ENCODE assay signal across 2 cellular contexts in the genomic region with DNA sequence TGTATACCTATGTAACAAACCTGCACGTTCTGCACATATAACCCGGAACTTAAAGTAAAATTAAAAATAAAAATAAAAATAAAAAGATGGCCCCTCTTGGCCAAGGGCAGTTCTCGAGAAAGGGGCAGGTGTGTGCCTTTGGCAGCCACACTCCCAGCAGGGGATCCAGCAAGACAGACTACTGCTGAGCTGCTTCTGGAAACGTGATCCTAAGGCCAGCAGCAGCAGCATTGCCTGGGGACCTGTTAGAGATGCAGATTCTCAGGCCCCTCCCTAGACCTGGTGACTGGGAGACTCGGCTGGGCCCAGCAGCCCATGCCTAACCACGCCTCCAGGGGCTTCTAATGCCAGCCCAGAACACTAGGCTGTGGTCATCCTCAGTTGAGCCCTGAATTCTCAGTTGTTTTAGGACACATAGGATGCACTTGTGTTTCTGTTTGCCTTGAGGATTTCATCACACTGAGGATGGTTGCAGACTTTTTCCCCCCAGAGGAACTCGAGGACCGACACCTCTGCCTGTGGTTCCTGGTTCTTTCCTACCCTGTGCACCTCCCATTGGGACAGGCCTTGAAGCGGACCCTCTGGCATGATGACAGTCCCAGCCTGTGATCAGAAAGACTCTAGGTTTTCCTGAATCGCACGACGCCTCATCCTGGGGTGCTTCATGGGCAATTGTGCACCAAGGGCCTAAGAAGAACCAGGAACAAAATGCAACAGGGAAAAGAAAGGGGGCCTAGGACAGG.
TF ChIP-seq lines count a peak whose summit lies in the region.

No MANE protein-coding gene starts in this region.

TF ChIP-seq in HEK293, 187 proteins besides CTCF, POLR2A, EP300 and RAD21 (continued from another document):
- TF ChIP-seq SALL2 (tag by site-specific recombination; IDR thresholded peaks at IDR 0.05; ENCODE audit: borderline replicate concordance) = no peak

TF ChIP-seq in WTC11, 78 proteins besides CTCF, POLR2A, EP300 and RAD21 (continued from another document):
- TF ChIP-seq CREB1 (CRISPR knock-in tag; IDR thresholded peaks at IDR 0.05) = no peak
- no peak for TF ChIP-seq NR3C1 (CRISPR knock-in tag; conservative IDR thresholded peaks at IDR 0.05; ENCODE audit: low read depth)
- TF ChIP-seq, protein P1, sequence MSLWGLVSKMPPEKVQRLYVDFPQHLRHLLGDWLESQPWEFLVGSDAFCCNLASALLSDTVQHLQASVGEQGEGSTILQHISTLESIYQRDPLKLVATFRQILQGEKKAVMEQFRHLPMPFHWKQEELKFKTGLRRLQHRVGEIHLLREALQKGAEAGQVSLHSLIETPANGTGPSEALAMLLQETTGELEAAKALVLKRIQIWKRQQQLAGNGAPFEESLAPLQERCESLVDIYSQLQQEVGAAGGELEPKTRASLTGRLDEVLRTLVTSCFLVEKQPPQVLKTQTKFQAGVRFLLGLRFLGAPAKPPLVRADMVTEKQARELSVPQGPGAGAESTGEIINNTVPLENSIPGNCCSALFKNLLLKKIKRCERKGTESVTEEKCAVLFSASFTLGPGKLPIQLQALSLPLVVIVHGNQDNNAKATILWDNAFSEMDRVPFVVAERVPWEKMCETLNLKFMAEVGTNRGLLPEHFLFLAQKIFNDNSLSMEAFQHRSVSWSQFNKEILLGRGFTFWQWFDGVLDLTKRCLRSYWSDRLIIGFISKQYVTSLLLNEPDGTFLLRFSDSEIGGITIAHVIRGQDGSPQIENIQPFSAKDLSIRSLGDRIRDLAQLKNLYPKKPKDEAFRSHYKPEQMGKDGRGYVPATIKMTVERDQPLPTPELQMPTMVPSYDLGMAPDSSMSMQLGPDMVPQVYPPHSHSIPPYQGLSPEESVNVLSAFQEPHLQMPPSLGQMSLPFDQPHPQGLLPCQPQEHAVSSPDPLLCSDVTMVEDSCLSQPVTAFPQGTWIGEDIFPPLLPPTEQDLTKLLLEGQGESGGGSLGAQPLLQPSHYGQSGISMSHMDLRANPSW (CRISPR knock-in tag; conservative IDR thresholded peaks at IDR 0.05; ENCODE audit: low read depth) = no peak
- TF ChIP-seq, protein P2, sequence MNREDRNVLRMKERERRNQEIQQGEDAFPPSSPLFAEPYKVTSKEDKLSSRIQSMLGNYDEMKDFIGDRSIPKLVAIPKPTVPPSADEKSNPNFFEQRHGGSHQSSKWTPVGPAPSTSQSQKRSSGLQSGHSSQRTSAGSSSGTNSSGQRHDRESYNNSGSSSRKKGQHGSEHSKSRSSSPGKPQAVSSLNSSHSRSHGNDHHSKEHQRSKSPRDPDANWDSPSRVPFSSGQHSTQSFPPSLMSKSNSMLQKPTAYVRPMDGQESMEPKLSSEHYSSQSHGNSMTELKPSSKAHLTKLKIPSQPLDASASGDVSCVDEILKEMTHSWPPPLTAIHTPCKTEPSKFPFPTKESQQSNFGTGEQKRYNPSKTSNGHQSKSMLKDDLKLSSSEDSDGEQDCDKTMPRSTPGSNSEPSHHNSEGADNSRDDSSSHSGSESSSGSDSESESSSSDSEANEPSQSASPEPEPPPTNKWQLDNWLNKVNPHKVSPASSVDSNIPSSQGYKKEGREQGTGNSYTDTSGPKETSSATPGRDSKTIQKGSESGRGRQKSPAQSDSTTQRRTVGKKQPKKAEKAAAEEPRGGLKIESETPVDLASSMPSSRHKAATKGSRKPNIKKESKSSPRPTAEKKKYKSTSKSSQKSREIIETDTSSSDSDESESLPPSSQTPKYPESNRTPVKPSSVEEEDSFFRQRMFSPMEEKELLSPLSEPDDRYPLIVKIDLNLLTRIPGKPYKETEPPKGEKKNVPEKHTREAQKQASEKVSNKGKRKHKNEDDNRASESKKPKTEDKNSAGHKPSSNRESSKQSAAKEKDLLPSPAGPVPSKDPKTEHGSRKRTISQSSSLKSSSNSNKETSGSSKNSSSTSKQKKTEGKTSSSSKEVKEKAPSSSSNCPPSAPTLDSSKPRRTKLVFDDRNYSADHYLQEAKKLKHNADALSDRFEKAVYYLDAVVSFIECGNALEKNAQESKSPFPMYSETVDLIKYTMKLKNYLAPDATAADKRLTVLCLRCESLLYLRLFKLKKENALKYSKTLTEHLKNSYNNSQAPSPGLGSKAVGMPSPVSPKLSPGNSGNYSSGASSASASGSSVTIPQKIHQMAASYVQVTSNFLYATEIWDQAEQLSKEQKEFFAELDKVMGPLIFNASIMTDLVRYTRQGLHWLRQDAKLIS (CRISPR knock-in tag; IDR thresholded peaks at IDR 0.05; ENCODE audit: borderline replicate concordance) = no peak
- no peak for TF ChIP-seq ZNF423 (CRISPR knock-in tag; IDR thresholded peaks at IDR 0.05)
- no peak for TF ChIP-seq PRRX2 (CRISPR knock-in tag; IDR thresholded peaks at IDR 0.05)
- TF ChIP-seq ESRRA (CRISPR knock-in tag; IDR thresholded peaks at IDR 0.05; ENCODE audit: borderline replicate concordance) = no peak
- TF ChIP-seq FOXP1 (CRISPR knock-in tag; IDR thresholded peaks at IDR 0.05; ENCODE audit: borderline replicate concordance) = no peak
- no peak for TF ChIP-seq EMX1 (CRISPR knock-in tag; IDR thresholded peaks at IDR 0.05)
- TF ChIP-seq NFE2L1 (CRISPR knock-in tag; IDR thresholded peaks at IDR 0.05) = no peak
- TF ChIP-seq ZBTB21 (CRISPR knock-in tag; IDR thresholded peaks at IDR 0.05; ENCODE audit: borderline replicate concordance) = no peak
- TF ChIP-seq ZNF317 (CRISPR knock-in tag; IDR thresholded peaks at IDR 0.05; ENCODE audit: borderline replicate concordance, low read depth) = no peak
- no peak for TF ChIP-seq ETV6 (CRISPR knock-in tag; IDR thresholded peaks at IDR 0.05)
- no peak for TF ChIP-seq ZNF121 (CRISPR knock-in tag; IDR thresholded peaks at IDR 0.05)
- TF ChIP-seq MYBL2 (CRISPR knock-in tag; IDR thresholded peaks at IDR 0.05) = no peak
- TF ChIP-seq, protein P3, sequence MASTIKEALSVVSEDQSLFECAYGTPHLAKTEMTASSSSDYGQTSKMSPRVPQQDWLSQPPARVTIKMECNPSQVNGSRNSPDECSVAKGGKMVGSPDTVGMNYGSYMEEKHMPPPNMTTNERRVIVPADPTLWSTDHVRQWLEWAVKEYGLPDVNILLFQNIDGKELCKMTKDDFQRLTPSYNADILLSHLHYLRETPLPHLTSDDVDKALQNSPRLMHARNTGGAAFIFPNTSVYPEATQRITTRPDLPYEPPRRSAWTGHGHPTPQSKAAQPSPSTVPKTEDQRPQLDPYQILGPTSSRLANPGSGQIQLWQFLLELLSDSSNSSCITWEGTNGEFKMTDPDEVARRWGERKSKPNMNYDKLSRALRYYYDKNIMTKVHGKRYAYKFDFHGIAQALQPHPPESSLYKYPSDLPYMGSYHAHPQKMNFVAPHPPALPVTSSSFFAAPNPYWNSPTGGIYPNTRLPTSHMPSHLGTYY (CRISPR knock-in tag; IDR thresholded peaks at IDR 0.05) = no peak
- TF ChIP-seq NFYB (CRISPR knock-in tag; conservative IDR thresholded peaks at IDR 0.05; ENCODE audit: low read depth) = no peak
- no peak for TF ChIP-seq SOX15 (CRISPR knock-in tag; IDR thresholded peaks at IDR 0.05)
TF ChIP-seq in WTC11: peak in this region for 0.
